Comparison of ENCODE assay signal across 13 cellular contexts in genomic region chr22:40953446-40953845, GRCh38. TPM values are rescaled to one million over a fixed set of nuclear protein-coding genes. Genes with fewer than 3 reads are reported as not detected.
A peak's percentile ranks its signal among the peaks of the same experiment; 100 is the strongest.
DNase-seq lines count a peak whose midpoint lies in the region; ATAC-seq and TF ChIP-seq lines count a peak whose summit lies in the region.
"Had no signal": no experiment of that assay in that cellular context is flagged by ENCODE, and none has a peak within 500 bp of the region (broad histone marks: within the 10 kb centered on the region; RNA-seq: fewer than 3 reads in every experiment).

No MANE protein-coding gene starts in this region.

- H3K4me3 ChIP-seq in CD8-positive, alpha-beta memory T cell (ENCODE audit: low read length): no peak overlapping the region
- no peak overlapping the region for H3K4me3 ChIP-seq in KMS-11 (IDR thresholded peaks at IDR 0.05; ENCODE audit: insufficient read depth, low read depth, low read length)
- H3K4me3 ChIP-seq in ascending aorta: no peak overlapping the region

- ATAC-seq in omental fat pad (ENCODE audit: low FRiP score) (no peak), Right ventricle myocardium inferior (no peak)

- no peak for DNase-seq in CD8-positive, alpha-beta memory T cell
- DNase-seq in amniotic epithelial cell (ENCODE audit: low read depth): peak; percentile 50
- no peak for DNase-seq in ascending aorta (ENCODE audit: low spot score in 2 of 2)
- DNase-seq in omental fat pad (ENCODE audit: low spot score): no peak
- DNase-seq in Right ventricle myocardium inferior (ENCODE audit: missing footprints): no peak
- DNase-seq in NK-92 treated with Interleukin-12 subunit alpha and Interleukin-12 subunit beta, amount 100 ng/mL, for 24 hours (lab: John Stamatoyannopoulos, UW): no peak
- DNase-seq: activated effector memory CD4-positive, alpha-beta T cell treated with Interleukin-2 at 50 U/mL for 16 hours; GDM1; NCI-H1930; SHP77 treated with DMSO at 0.1 percent for 48 hours had no signal

- peak overlapping the region in 5 of 8 donors; percentile 38 to 93 (median 70) for H3K27ac Mint-ChIP-seq in CD8-positive, alpha-beta memory T cell
- peak overlapping the region; percentile 9 to 82 (median 67) for H3K27ac Mint-ChIP-seq in nephron

- peaks cover 20% of the 10 kb centered on the region for H3K4me1 ChIP-seq in CD8-positive, alpha-beta memory T cell (ENCODE audit: insufficient read depth, low read length)
- peaks cover 23% of the 10 kb centered on the region for H3K4me1 ChIP-seq in KMS-11 (ENCODE audit: low read depth, poor library complexity, severe bottlenecking)
- H3K4me1 ChIP-seq in ascending aorta: peaks cover 3 to 18% of the 10 kb centered on the region in 2 donors

- H3K36me3 Mint-ChIP-seq in CD8-positive, alpha-beta memory T cell: peaks cover 0 to 51% (median 4%) of the 10 kb centered on the region in 3 donors
- H3K36me3 Mint-ChIP-seq in nephron (ENCODE audit: low read depth): peaks cover 30% of the 10 kb centered on the region

- H2AFZ ChIP-seq in KMS-11 (ENCODE audit: low read depth): no peak overlapping the region

- POLR2A ChIA-PET in CD8-positive, alpha-beta memory T cell (lab: Charles Lee): interaction anchor here (3.5 kb wide), 1 partner anchor 138 kb away, joined by 78 read pairs; the partner anchor contains the start of gene EP300

- TF ChIP-seq CTCF in KMS-11 (conservative IDR thresholded peaks at IDR 0.05; ENCODE audit: low read depth, low read length) (no peak), nephron (IDR thresholded peaks at IDR 0.05; ENCODE audit: unreplicated experiment in 3 of 3) (no peak), ascending aorta (IDR thresholded peaks at IDR 0.05) (no peak), omental fat pad (IDR thresholded peaks at IDR 0.05) (no peak)

- peaks cover 35 to 53% (median 52%) of the 10 kb centered on the region in 3 donors for H3K4me1 Mint-ChIP-seq in CD8-positive, alpha-beta memory T cell
- H3K4me1 Mint-ChIP-seq in nephron: peaks cover 21% of the 10 kb centered on the region

- peaks cover 9% of the 10 kb centered on the region for H3K36me3 ChIP-seq in CD8-positive, alpha-beta memory T cell (ENCODE audit: insufficient read depth, low read length)
- no peaks in the 10 kb centered on the region; the same call in 1 of the 2 replicates for H3K36me3 ChIP-seq in KMS-11 (ENCODE audit: insufficient read depth)
- H3K36me3 ChIP-seq in ascending aorta: peaks cover 12 to 33% of the 10 kb centered on the region in 2 donors

- no peaks in the 10 kb centered on the region for H3K9me3 ChIP-seq in CD8-positive, alpha-beta memory T cell (ENCODE audit: low read length)
- no peaks in the 10 kb centered on the region for H3K9me3 ChIP-seq in ascending aorta

- intact Hi-C loops in ascending aorta (cut with DNase I): loop anchor here (5.0 kb wide), 3 partner anchors 96 to 514 kb away; partner anchors contain the start of genes ACO2, PHF5A, ST13 and TEF
- intact Hi-C loops in Right ventricle myocardium inferior (cut with DNase I): loop anchor here (10.0 kb wide), 1 partner anchor 331 kb away; the partner anchor contains the start of gene RANGAP1

- no peak overlapping the region for H3K27ac ChIP-seq in CD8-positive, alpha-beta memory T cell (ENCODE audit: low read depth, low read length)
- H3K27ac ChIP-seq in KMS-11 (peak overlapping the region; percentile 94; the same call in 1 of the 2 replicates), ascending aorta (no peak overlapping the region)
- H3K27ac ChIP-seq: epithelial cell of prostate had no signal

- H3K27me3 ChIP-seq in CD8-positive, alpha-beta memory T cell (ENCODE audit: insufficient read depth, low read length, poor library complexity, severe bottlenecking): no peaks in the 10 kb centered on the region
- H3K27me3 ChIP-seq in KMS-11 (ENCODE audit: insufficient read depth, low read depth) (no peaks in the 10 kb centered on the region), ascending aorta (no peaks in the 10 kb centered on the region)

- CTCF ChIA-PET in CD8-positive, alpha-beta memory T cell (lab: Charles Lee): no interaction called here

- H4K20me1 ChIP-seq in KMS-11 (ENCODE audit: insufficient read depth): no peaks in the 10 kb centered on the region

- H3K9ac ChIP-seq in KMS-11: no peak overlapping the region

- peaks cover 65% of the 10 kb centered on the region for H3K79me2 ChIP-seq in KMS-11 (ENCODE audit: insufficient read depth, low read depth)

- peak overlapping the region in 5 of 7 donors; percentile 9 to 65 (median 47) for H3K4me3 Mint-ChIP-seq in CD8-positive, alpha-beta memory T cell
- H3K4me3 Mint-ChIP-seq in nephron: peak overlapping the region; percentile 94 to 99 (median 99)

- H3K27me3 Mint-ChIP-seq in CD8-positive, alpha-beta memory T cell: peaks cover 0 to 6% of the 10 kb centered on the region in 2 donors
- no peaks in the 10 kb centered on the region for H3K27me3 Mint-ChIP-seq in nephron (ENCODE audit: low read depth)

- peaks cover 0 to 2% (median 0%) of the 10 kb centered on the region in 5 donors for H3K9me3 Mint-ChIP-seq in CD8-positive, alpha-beta memory T cell
- H3K9me3 Mint-ChIP-seq in nephron: no peaks in the 10 kb centered on the region

- H3K4me2 ChIP-seq in KMS-11: peak overlapping the region; percentile 93

RNA-seq across cellular contexts. Expression of gene RBX1, which starts 2.3 kb away (rescaled TPM):
- total RNA-seq in CD8-positive, alpha-beta memory T cell: 10 to 100 TPM; 88.3 to 88.8 TPM
- polyA plus RNA-seq in CD8-positive, alpha-beta memory T cell: 147 TPM
- 50.6 TPM for total RNA-seq in ascending aorta
- 10 to 100 TPM; 27.1 to 41.0 (median 39.1) TPM for total RNA-seq in omental fat pad
- 74.1 TPM for total RNA-seq in Right ventricle myocardium inferior
